Comparison of ENCODE assay signal across 31 cellular contexts in the genomic region with DNA sequence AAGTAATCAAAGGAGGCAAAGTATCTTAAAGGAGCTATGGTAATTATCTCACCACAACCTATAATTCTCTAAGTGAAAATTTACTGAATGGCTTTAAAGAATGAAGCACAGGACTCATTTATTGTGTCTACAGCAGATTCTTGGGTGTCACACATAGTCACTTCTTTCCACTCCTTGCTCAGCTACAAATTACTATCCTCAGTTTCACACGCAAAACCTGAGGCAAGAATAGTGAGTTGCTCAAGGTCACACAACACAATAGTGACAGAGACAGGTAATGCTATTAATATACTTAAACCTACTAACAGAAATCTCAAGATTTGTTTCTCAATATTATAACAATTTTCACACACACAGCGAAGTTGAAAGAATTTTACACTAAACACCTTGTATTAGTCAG.
"Had no signal": no experiment of that assay in that cellular context is flagged by ENCODE, and none has a peak within 500 bp of the region (broad histone marks: within the 10 kb centered on the region; RNA-seq: fewer than 3 reads in every experiment).

No MANE protein-coding gene starts in this region.

- H3K36me3 Mint-ChIP-seq: activated CD4-positive, alpha-beta memory T cell treated with anti-CD3 and anti-CD28 coated beads for 36 hours; activated CD8-positive, alpha-beta memory T cell treated with anti-CD3 and anti-CD28 coated beads, Interleukin-2, amount 10 ng/mL, durations not matched to agents 7 days and 5 days; activated naive CD4-positive, alpha-beta T cell treated with anti-CD3 and anti-CD28 coated beads, Interleukin-2, amount 50 U/mL, for 24 hours; activated naive CD8-positive, alpha-beta T cell treated with anti-CD3 and anti-CD28 coated beads for 36 hours had no signal

- ATAC-seq: activated CD4-positive, alpha-beta T cell treated with anti-CD3 and anti-CD28 coated beads for 36 hours; activated CD8-positive, alpha-beta memory T cell treated with anti-CD3 and anti-CD28 coated beads, Interleukin-2, amount 10 ng/mL, durations not matched to agents 7 days and 5 days; activated CD8-positive, alpha-beta T cell treated with anti-CD3 and anti-CD28 coated beads, Interleukin-2, amount 10 ng/mL, durations not matched to agents 7 days and 5 days; activated naive CD8-positive, alpha-beta T cell treated with anti-CD3 and anti-CD28 coated beads, Interleukin-2, amount 50 U/mL, for 24 hours; body of pancreas; effector memory CD8-positive, alpha-beta T cell; foreskin keratinocyte; gastrocnemius medialis; heart left ventricle had no signal

- DNase-seq: activated CD4-positive, alpha-beta memory T cell treated with anti-CD3 and anti-CD28 coated beads for 36 hours; activated CD4-positive, alpha-beta T cell treated with anti-CD3 and anti-CD28 coated beads for 36 hours; activated CD4-positive, alpha-beta T cell treated with anti-CD3 and anti-CD28 coated beads, Interleukin-2, amount 10 ng/mL, durations not matched to agents 24 days and 14 days; activated CD4-positive, CD25-positive, alpha-beta regulatory T cell; activated CD4-positive, CD25-positive, alpha-beta regulatory T cell treated with anti-CD3 and anti-CD28 coated beads, Interleukin-2, amount 50 U/mL, for 72 hours; activated CD8-positive, alpha-beta memory T cell treated with anti-CD3 and anti-CD28 coated beads, Interleukin-2, amount 10 ng/mL, durations not matched to agents 7 days and 5 days; activated CD8-positive, alpha-beta memory T cell treated with anti-CD3 and anti-CD28 coated beads, Interleukin-2, amount 50 U/mL, for 4 hours; activated CD8-positive, alpha-beta T cell treated with anti-CD3 and anti-CD28 coated beads, Interleukin-2, amount 10 ng/mL, durations not matched to agents 7 days and 5 days; activated effector memory CD4-positive, alpha-beta T cell treated with anti-CD3 and anti-CD28 coated beads, Interleukin-2, amount 50 U/mL, for 16 hours; activated naive CD4-positive, alpha-beta T cell treated with anti-CD3 and anti-CD28 coated beads for 36 hours; activated naive CD8-positive, alpha-beta T cell treated with anti-CD3 and anti-CD28 coated beads for 36 hours; activated naive CD8-positive, alpha-beta T cell treated with anti-CD3 and anti-CD28 coated beads, Interleukin-2, amount 50 U/mL, for 24 hours; activated T-cell treated with anti-CD3 and anti-CD28 coated beads, Interleukin-2, amount 50 U/mL, for 1 hour; activated T-cell treated with anti-CD3 and anti-CD28 coated beads, Interleukin-2, amount 50 U/mL, for 48 hours; adrenal gland; amygdala; aorta; body of pancreas; caudate nucleus; cortex of kidney; dermis blood vessel endothelial cell; effector CD4-positive, alpha-beta T cell; effector memory CD8-positive, alpha-beta T cell; erythroblast; foreskin keratinocyte; gastrocnemius medialis; glutamatergic neuron; heart left ventricle had no signal

- H3K4me1 Mint-ChIP-seq: activated CD4-positive, alpha-beta T cell treated with anti-CD3 and anti-CD28 coated beads for 36 hours; activated CD4-positive, alpha-beta T cell treated with anti-CD3 and anti-CD28 coated beads, Interleukin-2, amount 10 ng/mL, durations not matched to agents 24 days and 14 days; activated CD8-positive, alpha-beta memory T cell treated with anti-CD3 and anti-CD28 coated beads, Interleukin-2, amount 10 ng/mL, durations not matched to agents 7 days and 5 days; activated naive CD4-positive, alpha-beta T cell treated with anti-CD3 and anti-CD28 coated beads, Interleukin-2, amount 50 U/mL, for 24 hours; activated naive CD8-positive, alpha-beta T cell treated with anti-CD3 and anti-CD28 coated beads for 36 hours; activated naive CD8-positive, alpha-beta T cell treated with anti-CD3 and anti-CD28 coated beads, Interleukin-2, amount 50 U/mL, for 24 hours had no signal

- H3K27ac Mint-ChIP-seq: activated CD4-positive, alpha-beta memory T cell treated with anti-CD3 and anti-CD28 coated beads for 36 hours; activated CD4-positive, alpha-beta T cell treated with anti-CD3 and anti-CD28 coated beads for 36 hours; activated CD4-positive, alpha-beta T cell treated with anti-CD3 and anti-CD28 coated beads, Interleukin-2, amount 10 ng/mL, durations not matched to agents 24 days and 14 days; activated CD8-positive, alpha-beta memory T cell treated with anti-CD3 and anti-CD28 coated beads, Interleukin-2, amount 10 ng/mL, durations not matched to agents 7 days and 5 days; activated CD8-positive, alpha-beta T cell treated with anti-CD3 and anti-CD28 coated beads, Interleukin-2, amount 10 ng/mL, durations not matched to agents 7 days and 5 days; activated naive CD4-positive, alpha-beta T cell treated with anti-CD3 and anti-CD28 coated beads for 36 hours; activated naive CD4-positive, alpha-beta T cell treated with anti-CD3 and anti-CD28 coated beads, Interleukin-2, amount 50 U/mL, for 24 hours; activated naive CD8-positive, alpha-beta T cell treated with anti-CD3 and anti-CD28 coated beads for 36 hours; activated naive CD8-positive, alpha-beta T cell treated with anti-CD3 and anti-CD28 coated beads, Interleukin-2, amount 50 U/mL, for 24 hours; activated T-helper 1 cell treated with anti-CD3 and anti-CD28 coated beads, Interleukin-12 subunit alpha, Interleukin-12 subunit beta, Interleukin-2, Interleukin-4 antibody, amounts not matched to agents 30 ng/mL and 10 ng/mL and 1 ng/mL, durations not matched to agents 14 hours and 24 hours and 36 hours; activated T-helper 2 cell treated with anti-CD3 and anti-CD28 coated beads, Interferon-gamma antibody, Interleukin-2, Interleukin-4, amounts not matched to agents 10 μg/mL and 5 μg/mL and 100 μg/mL, durations not matched to agents 14 hours and 24 hours and 36 hours; effector memory CD8-positive, alpha-beta T cell had no signal

- H3K9me3 Mint-ChIP-seq: activated CD4-positive, alpha-beta memory T cell treated with anti-CD3 and anti-CD28 coated beads for 36 hours; activated CD4-positive, alpha-beta T cell treated with anti-CD3 and anti-CD28 coated beads, Interleukin-2, amount 10 ng/mL, durations not matched to agents 24 days and 14 days; activated naive CD4-positive, alpha-beta T cell treated with anti-CD3 and anti-CD28 coated beads, Interleukin-2, amount 50 U/mL, for 24 hours; activated naive CD8-positive, alpha-beta T cell treated with anti-CD3 and anti-CD28 coated beads for 36 hours; activated naive CD8-positive, alpha-beta T cell treated with anti-CD3 and anti-CD28 coated beads, Interleukin-2, amount 50 U/mL, for 24 hours; activated T-helper 1 cell treated with anti-CD3 and anti-CD28 coated beads, Interleukin-12 subunit alpha, Interleukin-12 subunit beta, Interleukin-2, Interleukin-4 antibody, amounts not matched to agents 30 ng/mL and 10 ng/mL and 1 ng/mL, durations not matched to agents 14 hours and 24 hours and 36 hours; activated T-helper 2 cell treated with anti-CD3 and anti-CD28 coated beads, Interferon-gamma antibody, Interleukin-2, Interleukin-4, amounts not matched to agents 10 μg/mL and 5 μg/mL and 100 μg/mL, durations not matched to agents 14 hours and 24 hours and 36 hours; effector memory CD8-positive, alpha-beta T cell had no signal

- H3K4me3 Mint-ChIP-seq: activated CD4-positive, alpha-beta memory T cell treated with anti-CD3 and anti-CD28 coated beads for 36 hours; activated CD4-positive, alpha-beta T cell treated with anti-CD3 and anti-CD28 coated beads for 36 hours; activated CD4-positive, alpha-beta T cell treated with anti-CD3 and anti-CD28 coated beads, Interleukin-2, amount 10 ng/mL, durations not matched to agents 24 days and 14 days; activated CD8-positive, alpha-beta memory T cell treated with anti-CD3 and anti-CD28 coated beads, Interleukin-2, amount 10 ng/mL, durations not matched to agents 7 days and 5 days; activated CD8-positive, alpha-beta T cell treated with anti-CD3 and anti-CD28 coated beads, Interleukin-2, amount 10 ng/mL, durations not matched to agents 7 days and 5 days; activated naive CD4-positive, alpha-beta T cell treated with anti-CD3 and anti-CD28 coated beads for 36 hours; activated naive CD4-positive, alpha-beta T cell treated with anti-CD3 and anti-CD28 coated beads, Interleukin-2, amount 50 U/mL, for 24 hours; activated naive CD8-positive, alpha-beta T cell treated with anti-CD3 and anti-CD28 coated beads for 36 hours; activated naive CD8-positive, alpha-beta T cell treated with anti-CD3 and anti-CD28 coated beads, Interleukin-2, amount 50 U/mL, for 24 hours; activated T-helper 1 cell treated with anti-CD3 and anti-CD28 coated beads, Interleukin-12 subunit alpha, Interleukin-12 subunit beta, Interleukin-2, Interleukin-4 antibody, amounts not matched to agents 30 ng/mL and 10 ng/mL and 1 ng/mL, durations not matched to agents 14 hours and 24 hours and 36 hours; effector memory CD8-positive, alpha-beta T cell had no signal

- H3K27me3 Mint-ChIP-seq: activated CD4-positive, alpha-beta memory T cell treated with anti-CD3 and anti-CD28 coated beads for 36 hours; activated CD4-positive, alpha-beta T cell treated with anti-CD3 and anti-CD28 coated beads for 36 hours; activated CD4-positive, alpha-beta T cell treated with anti-CD3 and anti-CD28 coated beads, Interleukin-2, amount 10 ng/mL, durations not matched to agents 24 days and 14 days; activated CD8-positive, alpha-beta memory T cell treated with anti-CD3 and anti-CD28 coated beads, Interleukin-2, amount 10 ng/mL, durations not matched to agents 7 days and 5 days; activated naive CD4-positive, alpha-beta T cell treated with anti-CD3 and anti-CD28 coated beads, Interleukin-2, amount 50 U/mL, for 24 hours; activated naive CD8-positive, alpha-beta T cell treated with anti-CD3 and anti-CD28 coated beads, Interleukin-2, amount 50 U/mL, for 24 hours had no signal
